Comparison of ENCODE assay signal across 17 cellular contexts in the genomic region with DNA sequence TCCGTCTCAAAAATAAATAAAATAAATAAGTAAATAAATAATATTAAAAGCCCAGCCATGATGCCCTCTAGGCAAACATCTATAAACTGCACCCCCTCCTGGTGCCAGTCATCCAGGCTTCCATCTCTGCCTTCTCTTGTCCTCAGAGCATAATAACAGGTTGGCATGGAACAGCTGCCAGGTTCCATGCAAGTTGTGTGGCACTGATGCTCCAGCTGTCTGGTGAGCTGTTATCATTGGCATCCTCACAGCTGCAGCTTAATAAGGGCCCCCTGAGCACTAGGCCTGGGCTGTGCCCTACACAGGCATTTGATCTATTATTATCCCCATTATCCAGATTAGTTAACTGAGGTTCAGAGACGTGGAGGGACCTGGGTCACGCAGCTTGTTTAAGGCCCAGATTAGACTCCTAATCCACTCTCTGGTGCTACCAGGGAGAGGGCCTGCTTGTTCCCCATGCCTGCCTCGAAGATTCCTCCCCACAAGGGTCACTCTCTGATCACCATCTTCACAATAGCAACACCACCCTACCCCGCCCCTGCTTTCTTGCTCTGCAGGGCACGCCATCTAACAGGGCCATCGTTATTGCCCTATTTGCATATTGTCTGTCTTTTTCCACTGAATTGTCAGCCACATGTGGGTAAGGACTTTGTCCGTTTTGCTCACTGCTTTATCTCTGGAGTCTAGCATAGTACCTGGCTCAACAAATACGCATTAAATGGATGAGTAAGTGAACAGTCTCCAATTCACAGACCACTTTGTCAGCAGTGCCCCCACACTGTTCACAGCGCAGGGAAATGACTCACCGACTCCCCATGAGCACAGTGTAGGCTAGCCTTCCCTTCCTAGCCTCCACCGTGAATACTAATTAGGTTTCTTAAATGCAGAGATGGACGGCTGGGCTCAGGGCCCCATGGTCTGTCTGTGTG. TPM values are rescaled to one million over a fixed set of nuclear protein-coding genes. Genes with fewer than 3 reads are reported as not detected.
A peak's percentile ranks its signal among the peaks of the same experiment; 100 is the strongest.
DNase-seq lines count a peak whose midpoint lies in the region; ATAC-seq and TF ChIP-seq lines count a peak whose summit lies in the region.
"Had no signal": no experiment of that assay in that cellular context is flagged by ENCODE, and none has a peak within 500 bp of the region (broad histone marks: within the 10 kb centered on the region; RNA-seq: fewer than 3 reads in every experiment).

No MANE protein-coding gene starts in this region.

- H3K36me3 ChIP-seq in mesendoderm (ENCODE audit: control insufficient read depth, insufficient read depth, low read length) = no peaks in the 10 kb centered on the region
- H3K36me3 ChIP-seq in upper lobe of left lung = no peaks in the 10 kb centered on the region
- H3K36me3 ChIP-seq: tibial artery had no signal

- no peak; the same call in 1 of the 2 replicates for TF ChIP-seq CTCF in HFFc6 (IDR thresholded peaks at IDR 0.05)
- TF ChIP-seq CTCF in upper lobe of left lung (IDR thresholded peaks at IDR 0.05) = no peak

- no peaks in the 10 kb centered on the region for H3K9me3 ChIP-seq in upper lobe of left lung
- H3K9me3 ChIP-seq: tibial artery had no signal

- peaks cover 3% of the 10 kb centered on the region for H3K4me1 ChIP-seq in mesendoderm (ENCODE audit: control insufficient read depth, low read depth, low read length)
- H3K4me1 ChIP-seq in upper lobe of left lung = peaks cover 13 to 15% (median 14%) of the 10 kb centered on the region in 4 donors

- H3K23ac ChIP-seq in mesendoderm (ENCODE audit: low read length) = no peak overlapping the region

- H3K79me1 ChIP-seq in mesendoderm (ENCODE audit: low read length) = no peaks in the 10 kb centered on the region

- no peak overlapping the region for H2BK5ac ChIP-seq in mesendoderm (ENCODE audit: low read length)

- H3K27me3 ChIP-seq in mesendoderm (ENCODE audit: insufficient read depth, low read length, poor library complexity) (no peaks in the 10 kb centered on the region), upper lobe of left lung (peaks cover 0 to 18% (median 8%) of the 10 kb centered on the region in 4 donors)

- H3K9ac ChIP-seq in mesendoderm (ENCODE audit: low read length) = no peak overlapping the region

- no CpG with 5 or more reads among the region's 13 CpGs for WGBS in mesendoderm (ENCODE audit: extremely low coverage, insufficient coverage, low lambda C conversion rate)
- 88 to 90% methylated on average over 13 of the region's 13 CpGs for WGBS in upper lobe of left lung, 2 donors

- no peak for TF ChIP-seq POLR2A in upper lobe of left lung (IDR thresholded peaks at IDR 0.05)

- H3K27me3 Mint-ChIP-seq in HFFc6 (ENCODE audit: insufficient read depth) = peaks cover 1% of the 10 kb centered on the region; the same call in 1 of the 2 replicates

- H3K18ac ChIP-seq in mesendoderm (ENCODE audit: low read length) = no peak overlapping the region

- H3K4ac ChIP-seq in mesendoderm (ENCODE audit: low read depth, low read length) = no peak overlapping the region

- H3K4me3 Mint-ChIP-seq in HFFc6 = no peak overlapping the region

- TF ChIP-seq EP300 in upper lobe of left lung (IDR thresholded peaks at IDR 0.05) = no peak

- H4K8ac ChIP-seq in mesendoderm (ENCODE audit: low read depth, low read length) = no peak overlapping the region

- H2AK5ac ChIP-seq in mesendoderm (ENCODE audit: low read length) = no peak overlapping the region

- peaks cover 31% of the 10 kb centered on the region for H3K4me1 Mint-ChIP-seq in HFFc6 (ENCODE audit: low read depth)

- H3K27ac ChIP-seq in mesendoderm (ENCODE audit: low read depth, low read length) = peak overlapping the region; percentile 5
- H3K27ac ChIP-seq in upper lobe of left lung = no peak overlapping the region
- H3K27ac ChIP-seq: tibial artery had no signal

- H3K4me3 ChIP-seq in mesendoderm (ENCODE audit: low read length) (no peak overlapping the region), upper lobe of left lung (no peak overlapping the region)
- H3K4me3 ChIP-seq: tibial artery had no signal

- no peak overlapping the region for H3K4me2 ChIP-seq in mesendoderm (ENCODE audit: low read length)

- H2BK15ac ChIP-seq in mesendoderm (replicated peaks; ENCODE audit: low read depth) = no peak overlapping the region

- DNase-seq in Ammon's horn (ENCODE audit: low spot score) (peak; percentile 61), HFFc6 (no peak), astrocyte of the hippocampus (ENCODE audit: low read depth, low spot score) (peak; percentile 67), mesendoderm (no peak), ACHN (no peak), upper lobe of left lung (no peak), SHP77 (lab: John Stamatoyannopoulos, UW) (no peak)
- DNase-seq: activated B cell treated with CpG ODN at 0.5 μM for 24 hours; cortex of kidney; GDM1; left colon; NCI-H187 treated with DMSO at 0.1 percent for 48 hours; stimulated activated CD8-positive, alpha-beta memory T cell treated with anti-CD3 and anti-CD28 coated beads, Interleukin-4, amount 100 ng/mL, for 48 hours; T-cell; tibial artery had no signal

- peaks cover 5% of the 10 kb centered on the region; the same call in 1 of the 2 replicates for H3K36me3 Mint-ChIP-seq in HFFc6 (ENCODE audit: low read depth)
- H3K36me3 Mint-ChIP-seq: T-cell had no signal

- no peaks in the 10 kb centered on the region; the same call in 1 of the 2 replicates for H3K9me3 Mint-ChIP-seq in HFFc6
- H3K9me3 Mint-ChIP-seq: activated B cell treated with CpG ODN at 0.5 μM for 24 hours, T-cell had no signal

- in situ Hi-C loops in ACHN (cut with HindIII; ENCODE audit: low pct_ligation_motif_present, low pct_unique_long_range_greater_than_20kb, low sequenced_read_pairs) = no loop called here

- no peak for ATAC-seq in upper lobe of left lung (ENCODE audit: low FRiP score in 2 of 2)
- ATAC-seq in GM18511 (IDR thresholded peaks at IDR 0.05; ENCODE audit: unreplicated experiment) = no peak
- ATAC-seq: left colon, T-cell had no signal

- peak overlapping the region; percentile 54 for H3K27ac Mint-ChIP-seq in HFFc6
- H3K27ac Mint-ChIP-seq: activated B cell treated with CpG ODN at 0.5 μM for 24 hours had no signal

- peak overlapping the region; percentile 49 for H3K56ac ChIP-seq in mesendoderm (ENCODE audit: low read length)

- H3K79me2 ChIP-seq in mesendoderm (ENCODE audit: control insufficient read depth, insufficient read depth, low read length) = no peaks in the 10 kb centered on the region

- no peak overlapping the region for H4K5ac ChIP-seq in mesendoderm (ENCODE audit: low read length)

- no peak overlapping the region for H2BK120ac ChIP-seq in mesendoderm (ENCODE audit: low read depth, low read length)

RNA-seq across cellular contexts. Expression of a gene that starts 1.5 kb away (rescaled TPM):
- total RNA-seq in HFFc6 (2021; fragmentation: NEBNext Ultra II Directional; extraction: Animal tissue kit (Norgen Biotek cat#: 25700)) = 10 to 100 TPM; 17.4 to 38.2 (median 32.7) TPM
- 9.5 TPM for polyA plus RNA-seq in mesendoderm (2013, experiment 1 of 2)
- polyA plus RNA-seq in mesendoderm (2013, experiment 2 of 2) = 8.9 TPM
- total RNA-seq in upper lobe of left lung = 10 to 100 TPM in 2 of 6 donors, 1 to 10 TPM in 4; 1.4 to 17.8 (median 7.9) TPM

RNA-seq across cellular contexts. Expression of a gene that starts 10.3 kb away (rescaled TPM):
- total RNA-seq in HFFc6 (2021; fragmentation: NEBNext Ultra II Directional; extraction: Animal tissue kit (Norgen Biotek cat#: 25700)) = 100 to 1,000 TPM; 119 to 168 (median 148) TPM
- 108 TPM for polyA plus RNA-seq in mesendoderm (2013, experiment 1 of 2)
- 110 TPM for polyA plus RNA-seq in mesendoderm (2013, experiment 2 of 2)
- 100 to 1,000 TPM in 3 of 6 donors, 10 to 100 TPM in 3; 53.4 to 136 (median 95.5) TPM for total RNA-seq in upper lobe of left lung

RNA-seq across cellular contexts. Expression of a gene that starts 41.6 kb away (rescaled TPM):
- total RNA-seq in HFFc6 (2021; fragmentation: NEBNext Ultra II Directional; extraction: Animal tissue kit (Norgen Biotek cat#: 25700)) = 10 to 100 TPM; 45.7 to 63.2 (median 50.5) TPM
- 55.7 TPM for polyA plus RNA-seq in mesendoderm (2013, experiment 1 of 2)
- 57.0 TPM for polyA plus RNA-seq in mesendoderm (2013, experiment 2 of 2)
- 100 to 1,000 TPM in 3 of 6 donors, 10 to 100 TPM in 3; 62.4 to 204 (median 102) TPM for total RNA-seq in upper lobe of left lung

RNA-seq across cellular contexts. Expression of a gene that starts 52.5 kb away (rescaled TPM):
- total RNA-seq in HFFc6 (2021; fragmentation: NEBNext Ultra II Directional; extraction: Animal tissue kit (Norgen Biotek cat#: 25700)) = not detected
- 0.58 TPM for polyA plus RNA-seq in mesendoderm (2013, experiment 1 of 2)
- polyA plus RNA-seq in mesendoderm (2013, experiment 2 of 2) = 0.48 TPM
- 100 to 1,000 TPM in 2 of 6 donors, 10 to 100 TPM in 3, 1 to 10 TPM in 1; 9.0 to 193 (median 38.2) TPM for total RNA-seq in upper lobe of left lung
- total RNA-seq: activated B cell treated with CpG ODN at 0.5 μM for 24 hours, pulmonary artery endothelial cell, T-cell had no signal

Comparison
In these comparisons a context has a peak if more than half of its experiments do, and no peak if none do; other contexts are left out.
1. DNase-seq: peak in Ammon's horn (single experiment) and astrocyte of the hippocampus (single experiment); none in HFFc6 (single experiment), mesendoderm (single experiment), ACHN (single experiment), upper lobe of left lung (0 of 2) and SHP77 (0 of 2).